Comparison of ENCODE assay signal across 8 cellular contexts in the genomic region with DNA sequence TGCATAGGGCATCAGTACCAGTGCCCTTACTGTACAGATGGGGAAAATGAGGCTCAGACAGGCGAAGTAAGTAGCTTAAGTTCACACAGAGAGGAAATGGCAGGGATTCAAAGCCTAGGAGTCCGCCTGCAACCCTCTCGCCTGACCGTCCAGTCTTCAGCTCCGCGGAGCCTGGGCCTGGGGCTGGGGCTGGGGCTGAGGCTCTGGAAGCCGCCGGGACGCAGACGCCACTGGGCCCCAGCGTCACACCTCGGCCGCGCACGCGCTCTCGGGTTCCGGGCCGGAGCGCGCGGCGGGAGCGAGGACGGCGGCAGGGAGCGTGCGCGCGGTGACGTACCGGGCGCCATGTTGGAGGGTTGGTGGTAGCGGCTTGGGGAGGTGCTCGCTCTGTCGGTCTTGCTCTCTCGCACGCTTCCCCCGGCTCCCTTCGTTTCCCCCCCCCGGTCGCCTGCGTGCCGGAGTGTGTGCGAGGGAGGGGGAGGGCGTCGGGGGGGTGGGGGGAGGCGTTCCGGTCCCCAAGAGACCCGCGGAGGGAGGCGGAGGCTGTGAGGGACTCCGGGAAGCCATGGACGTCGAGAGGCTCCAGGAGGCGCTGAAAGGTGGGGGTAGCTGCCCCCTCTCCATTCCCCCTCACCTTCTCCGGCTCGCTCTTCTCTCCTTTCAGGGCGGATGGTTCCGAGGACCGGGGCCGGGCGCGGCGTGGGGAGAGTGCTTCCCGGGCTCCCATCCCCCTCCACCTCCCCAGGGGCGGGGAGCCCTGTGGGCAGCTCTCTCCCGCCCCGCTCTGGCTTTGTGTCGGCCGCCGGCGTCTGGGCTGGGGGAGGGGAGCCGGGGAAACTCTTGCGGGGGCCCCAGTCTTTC. TPM values are rescaled to one million over a fixed set of nuclear protein-coding genes. Genes with fewer than 3 reads are reported as not detected.
DNase-seq lines count a peak whose midpoint lies in the region; ATAC-seq and TF ChIP-seq lines count a peak whose summit lies in the region.

A gene with protein sequence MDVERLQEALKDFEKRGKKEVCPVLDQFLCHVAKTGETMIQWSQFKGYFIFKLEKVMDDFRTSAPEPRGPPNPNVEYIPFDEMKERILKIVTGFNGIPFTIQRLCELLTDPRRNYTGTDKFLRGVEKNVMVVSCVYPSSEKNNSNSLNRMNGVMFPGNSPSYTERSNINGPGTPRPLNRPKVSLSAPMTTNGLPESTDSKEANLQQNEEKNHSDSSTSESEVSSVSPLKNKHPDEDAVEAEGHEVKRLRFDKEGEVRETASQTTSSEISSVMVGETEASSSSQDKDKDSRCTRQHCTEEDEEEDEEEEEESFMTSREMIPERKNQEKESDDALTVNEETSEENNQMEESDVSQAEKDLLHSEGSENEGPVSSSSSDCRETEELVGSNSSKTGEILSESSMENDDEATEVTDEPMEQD (plus strand): TSS at position 339 of the 861 bp plus-strand sequence. CDS start 227 bp downstream, at position 566.

- TF ChIP-seq CTCF in AG09309 (IDR thresholded peaks at IDR 0.05; ENCODE audit: control insufficient read depth, insufficient read depth, low read depth, low read length, missing control alignments): no peak

- ATAC-seq in GM18870 (IDR thresholded peaks at IDR 0.05; ENCODE audit: unreplicated experiment): peak; percentile 60
- peak; percentile 83 for ATAC-seq in HG03108 (IDR thresholded peaks at IDR 0.05; ENCODE audit: unreplicated experiment)

- H3K4me3 ChIP-seq in AG09309 (ENCODE audit: control insufficient read depth, low read depth, low read length): peak within 1 kb of the TSS; percentile 87

- DNase-seq in AG09309 (ENCODE audit: low read depth) (peak; percentile 59), NCI-H446 (lab: John Stamatoyannopoulos, UW) (peak; percentile 70 to 82), cerebellum (ENCODE audit: low spot score) (peak; percentile 90), kidney glomerular epithelial cell (lab: John Stamatoyannopoulos, UW) (peak; percentile 84)
- DNase-seq in activated CD4-positive, alpha-beta T cell treated with anti-CD3 and anti-CD28 coated beads for 1 hour: peak; percentile 87
- DNase-seq in stimulated activated CD4-positive, alpha-beta T cell treated with anti-CD3 and anti-CD28 coated beads, Interleukin-1b, Interleukin-23, amount 100 ng/mL, for 1 hour (ENCODE audit: low read depth in 2 of 2): peak; percentile 79 to 86

RNA-seq across cellular contexts. Expression of the gene that starts here (rescaled TPM):
- total RNA-seq in cerebellum: 70.9 TPM

Comparison
In these comparisons a context has a peak if more than half of its experiments do, and no peak if none do; other contexts are left out.
1. Peak in every context shown above with its lines: DNase-seq, ATAC-seq and H3K4me3 ChIP-seq.